In the genomic region with DNA sequence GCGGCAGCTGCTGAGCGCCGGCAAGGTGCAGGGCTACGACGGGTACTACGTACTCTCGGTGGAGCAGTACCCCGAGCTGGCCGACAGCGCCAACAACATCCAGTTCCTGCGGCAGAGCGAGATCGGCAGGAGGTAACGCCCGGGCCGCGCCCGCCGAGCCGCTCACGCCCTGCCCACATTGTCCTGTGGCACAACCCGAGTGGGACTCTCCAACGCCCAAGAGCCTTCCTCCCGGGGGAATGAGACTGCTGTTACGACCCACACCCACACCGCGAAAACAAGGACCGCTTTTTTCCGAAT, we compare ENCODE assay signal across 26 cellular contexts.
"Had no signal": no experiment of that assay in that cellular context is flagged by ENCODE, and none has a peak within 500 bp of the region (broad histone marks: within the 10 kb centered on the region; RNA-seq: fewer than 3 reads in every experiment).

No MANE protein-coding gene starts in this region.

- H3K9me3 Mint-ChIP-seq: effector memory CD8-positive, alpha-beta T cell had no signal

- H3K4me3 ChIP-seq: colonic mucosa, esophagus squamous epithelium, gastrocnemius medialis, heart right ventricle, left lung, lower lobe of right lung had no signal

- DNase-seq: colonic mucosa; cortex of kidney; effector CD8-positive, alpha-beta T cell; effector memory CD8-positive, alpha-beta T cell; endodermal cell; erythroblast; esophagus squamous epithelium; foreskin fibroblast; foreskin melanocyte; gastrocnemius medialis; glutamatergic neuron; head of caudate nucleus; heart right ventricle; hippocampal formation; left cardiac atrium; left lung; left ventricle myocardium superior; lower lobe of right lung; mesenchymal stem cell had no signal

- H3K9me3 ChIP-seq: colonic mucosa, esophagus squamous epithelium, gastrocnemius medialis, heart right ventricle, lower lobe of right lung had no signal

- H3K4me3 Mint-ChIP-seq: dendritic cell treated with granulocyte-macrophage colony-stimulating factor and Interleukin-4, amounts not matched to agents 40 ng/mL and 50 ng/mL, for 4 days; effector memory CD8-positive, alpha-beta T cell; endodermal cell; mesothelial cell of epicardium had no signal

- H3K27me3 ChIP-seq: colonic mucosa, esophagus squamous epithelium, gastrocnemius medialis had no signal

- ATAC-seq: effector memory CD8-positive, alpha-beta T cell; esophagus mucosa; gastrocnemius medialis; heart right ventricle; left cardiac atrium; left lung; left ventricle myocardium superior; lower lobe of right lung had no signal

- H3K36me3 ChIP-seq: colonic mucosa, esophagus squamous epithelium, gastrocnemius medialis, heart right ventricle, left lung, lower lobe of right lung had no signal

- H3K27me3 Mint-ChIP-seq: dendritic cell treated with granulocyte-macrophage colony-stimulating factor and Interleukin-4, amounts not matched to agents 40 ng/mL and 50 ng/mL, for 4 days had no signal

- H3K27ac Mint-ChIP-seq: dendritic cell treated with granulocyte-macrophage colony-stimulating factor and Interleukin-4, amounts not matched to agents 40 ng/mL and 50 ng/mL, for 4 days; effector memory CD8-positive, alpha-beta T cell; endodermal cell; mesothelial cell of epicardium had no signal

- H3K4me1 ChIP-seq: colonic mucosa, esophagus squamous epithelium, gastrocnemius medialis, heart right ventricle, left lung, lower lobe of right lung had no signal

- H3K27ac ChIP-seq: colonic mucosa, epithelial cell of prostate, esophagus squamous epithelium, gastrocnemius medialis, heart right ventricle, left lung, lower lobe of right lung had no signal

- FAIRE-seq: endometrium, islet of Langerhans, keratinocyte had no signal
